ENCODE assay signal across 25 cellular contexts in the genomic region with DNA sequence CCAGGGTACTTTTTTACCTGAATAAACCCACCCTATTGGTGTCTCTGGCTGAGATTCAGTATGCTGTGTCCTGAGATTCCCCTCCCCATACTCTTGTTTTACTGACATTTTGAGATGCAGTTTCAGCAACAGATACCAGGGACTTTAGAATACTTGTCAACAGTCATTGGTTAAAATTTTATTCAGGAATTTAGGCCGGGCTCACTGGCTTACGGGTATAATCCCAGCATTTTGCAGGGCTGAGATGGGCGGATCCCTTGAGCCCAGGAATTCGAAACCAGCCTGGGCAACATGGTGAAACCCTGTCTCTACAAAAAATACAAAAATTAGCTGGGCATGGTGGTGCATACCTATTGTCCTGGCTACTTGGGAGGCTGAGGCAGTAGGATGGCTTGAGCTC.
DNase-seq lines count a peak whose midpoint lies in the region; ATAC-seq and TF ChIP-seq lines count a peak whose summit lies in the region.
"Had no signal": no experiment of that assay in that cellular context is flagged by ENCODE, and none has a peak within 500 bp of the region (broad histone marks: within the 10 kb centered on the region; RNA-seq: fewer than 3 reads in every experiment).

No MANE protein-coding gene starts in this region.

- 83 to 94% methylated on average over 4 of the region's 4 CpGs for WGBS in endodermal cell (ENCODE audit: insufficient coverage in 1 of 2, insufficient read length in 1 of 2), 2 experiments
- WGBS in thyroid gland, 2 donors, result 96% methylated on average over 4 of the region's 4 CpGs

- no peak for TF ChIP-seq CTCF in WTC11 (IDR thresholded peaks at IDR 0.05)
- no peak for TF ChIP-seq CTCF in endodermal cell (conservative IDR thresholded peaks at IDR 0.05)
- TF ChIP-seq CTCF in thyroid gland (IDR thresholded peaks at IDR 0.05), result no peak
- no peak for TF ChIP-seq CTCF in mucosa of descending colon (IDR thresholded peaks at IDR 0.05)

- H3K4me1 ChIP-seq in endodermal cell (ENCODE audit: control insufficient read depth, insufficient read depth, low read length) (no peaks in the 10 kb centered on the region), iPS-15b (ENCODE audit: control insufficient read depth, insufficient read depth, low read length) (no peaks in the 10 kb centered on the region), thyroid gland (no peaks in the 10 kb centered on the region), mucosa of descending colon (ENCODE audit: low read depth) (no peaks in the 10 kb centered on the region)
- H3K4me1 ChIP-seq: BE2C, BLaER1 had no signal

- H3K27ac ChIP-seq in endodermal cell (ENCODE audit: low read depth, low read length) (no peak overlapping the region), thyroid gland (no peak overlapping the region)
- H3K27ac ChIP-seq: BLaER1 had no signal

- ATAC-seq in WTC11 (peak; percentile 67), mucosa of descending colon (no peak)
- ATAC-seq: GM12878 had no signal

- H3K9me3 Mint-ChIP-seq in WTC11 (0 out of 2 replicates have a peak, but pooled peaks cover 4% of the 10 kb centered on the region), endodermal cell (no peaks in the 10 kb centered on the region)
- H3K9me3 Mint-ChIP-seq: CD8-positive, alpha-beta memory T cell had no signal

- H3K27me3 ChIP-seq in endodermal cell (ENCODE audit: control insufficient read depth, insufficient read depth, low read length, poor library complexity, severe bottlenecking) (no peaks in the 10 kb centered on the region), iPS-15b (ENCODE audit: control insufficient read depth, insufficient read depth, low read length) (no peaks in the 10 kb centered on the region), thyroid gland (no peaks in the 10 kb centered on the region)
- H3K27me3 ChIP-seq: BE2C, BLaER1 had no signal

- peaks cover 17% of the 10 kb centered on the region for H3K36me3 Mint-ChIP-seq in WTC11
- peaks cover 43% of the 10 kb centered on the region for H3K36me3 Mint-ChIP-seq in endodermal cell (ENCODE audit: low read depth)

- DNase-seq in WTC11 (ENCODE audit: low spot score), result peak; percentile 14
- DNase-seq in endodermal cell, result peak; percentile 43
- no peak for DNase-seq in thyroid gland
- DNase-seq in NCI-H2029 (lab: John Stamatoyannopoulos, UW), result no peak
- DNase-seq in mucosa of descending colon, result no peak
- no peak for DNase-seq in activated CD4-positive, alpha-beta T cell treated with anti-CD3 and anti-CD28 coated beads, Interleukin-2, amount 50 U/mL, for 48 hours
- DNase-seq: 8988T; ACHN; BE2C; C1 segment of cervical spinal cord; CD4-positive, alpha-beta memory T cell; CD4-positive, CD25-positive, alpha-beta regulatory T cell; CD8-positive, alpha-beta memory T cell; COR-L47; DMS 273 treated with DMSO at 0.1 percent for 48 hours; DMS153; DMS53; DMS79; DND-41; EL; GDM1 had no signal

- H3K27me3 Mint-ChIP-seq in WTC11 (ENCODE audit: low read depth), result no peaks in the 10 kb centered on the region
- no peaks in the 10 kb centered on the region for H3K27me3 Mint-ChIP-seq in endodermal cell (ENCODE audit: insufficient read depth)
- H3K27me3 Mint-ChIP-seq: CD4-positive, alpha-beta memory T cell; CD4-positive, CD25-positive, alpha-beta regulatory T cell; CD8-positive, alpha-beta memory T cell had no signal

- TF ChIP-seq POLR2A in thyroid gland (IDR thresholded peaks at IDR 0.05), result no peak

- no peak overlapping the region for H3K9ac ChIP-seq in endodermal cell (ENCODE audit: extremely low read depth, low read length, poor library complexity, severe bottlenecking)
- H3K9ac ChIP-seq in iPS-15b (ENCODE audit: low read depth, low read length), result peak overlapping the region; percentile 18
- H3K9ac ChIP-seq: BLaER1 had no signal

- H3K4me1 Mint-ChIP-seq in WTC11 (peaks cover 2% of the 10 kb centered on the region; the same call in 1 of the 2 replicates), endodermal cell (no peaks in the 10 kb centered on the region)
- H3K4me1 Mint-ChIP-seq: CD14-positive monocyte; CD4-positive, alpha-beta memory T cell; CD8-positive, alpha-beta memory T cell had no signal

- intact Hi-C loops in thyroid gland (cut with DNase I), result no loop called here
- intact Hi-C loops in mucosa of descending colon (cut with DNase I, micrococcal nuclease), result no loop called here

- H3K4me3 ChIP-seq in endodermal cell (ENCODE audit: low read length), result no peak overlapping the region
- H3K4me3 ChIP-seq in iPS-15b (ENCODE audit: low read depth, low read length), result no peak overlapping the region
- H3K4me3 ChIP-seq in thyroid gland (replicated peaks in 1 of 3), result no peak overlapping the region
- no peak overlapping the region for H3K4me3 ChIP-seq in mucosa of descending colon
- H3K4me3 ChIP-seq: BLaER1, GM12878 had no signal

- CTCF ChIA-PET in WTC11 (lab: Charles Lee), result no interaction called here

- H3K4me3 Mint-ChIP-seq in WTC11, result no peak overlapping the region
- no peak overlapping the region for H3K4me3 Mint-ChIP-seq in endodermal cell
- H3K4me3 Mint-ChIP-seq: CD14-positive monocyte; CD4-positive, alpha-beta memory T cell; CD4-positive, CD25-positive, alpha-beta regulatory T cell; CD8-positive, alpha-beta memory T cell had no signal

- POLR2A ChIA-PET in WTC11 (lab: Charles Lee), result interaction anchor here (0.7 kb wide), 1 partner anchor 583 kb away, joined by 7 read pairs; no protein-coding TSS in a partner anchor

- H3K27ac Mint-ChIP-seq in WTC11, result no peak overlapping the region
- no peak overlapping the region for H3K27ac Mint-ChIP-seq in endodermal cell
- H3K27ac Mint-ChIP-seq: CD14-positive monocyte; CD4-positive, alpha-beta memory T cell; CD4-positive, CD25-positive, alpha-beta regulatory T cell had no signal

- H3K36me3 ChIP-seq in endodermal cell (ENCODE audit: control insufficient read depth, insufficient read depth, low read length), result peaks cover 47% of the 10 kb centered on the region
- no peaks in the 10 kb centered on the region for H3K36me3 ChIP-seq in iPS-15b (ENCODE audit: control insufficient read depth, insufficient read depth, low read length)
- no peaks in the 10 kb centered on the region for H3K36me3 ChIP-seq in thyroid gland
- H3K36me3 ChIP-seq in mucosa of descending colon (ENCODE audit: low read depth), result no peaks in the 10 kb centered on the region

- no peaks in the 10 kb centered on the region for H3K9me3 ChIP-seq in endodermal cell (ENCODE audit: control insufficient read depth, low read length)
- no peaks in the 10 kb centered on the region for H3K9me3 ChIP-seq in iPS-15b (ENCODE audit: control insufficient read depth, insufficient read depth, low read length)
- no peaks in the 10 kb centered on the region for H3K9me3 ChIP-seq in thyroid gland
- no peaks in the 10 kb centered on the region for H3K9me3 ChIP-seq in mucosa of descending colon
- H3K9me3 ChIP-seq: BE2C, BLaER1 had no signal

TF ChIP-seq in WTC11, 78 proteins besides CTCF, POLR2A, EP300 and RAD21:
- TF ChIP-seq SMAD4 (CRISPR knock-in tag; IDR thresholded peaks at IDR 0.05) (no peak), TCF7 (CRISPR knock-in tag; IDR thresholded peaks at IDR 0.05; ENCODE audit: low read depth) (no peak), MYBL2 (CRISPR knock-in tag; IDR thresholded peaks at IDR 0.05) (no peak), ZNF219 (CRISPR knock-in tag; IDR thresholded peaks at IDR 0.05; ENCODE audit: borderline replicate concordance) (no peak), ZNF121 (CRISPR knock-in tag; IDR thresholded peaks at IDR 0.05) (no peak), TP53 (CRISPR knock-in tag; IDR thresholded peaks at IDR 0.05) (no peak), PRRX2 (CRISPR knock-in tag; IDR thresholded peaks at IDR 0.05) (no peak), ZNF423 (CRISPR knock-in tag; IDR thresholded peaks at IDR 0.05) (no peak), GTF2I (CRISPR knock-in tag; conservative IDR thresholded peaks at IDR 0.05) (no peak), ZNF671 (CRISPR knock-in tag; IDR thresholded peaks at IDR 0.05) (no peak), HMGA2 (CRISPR knock-in tag; IDR thresholded peaks at IDR 0.05) (no peak)
- TF ChIP-seq, protein P1, sequence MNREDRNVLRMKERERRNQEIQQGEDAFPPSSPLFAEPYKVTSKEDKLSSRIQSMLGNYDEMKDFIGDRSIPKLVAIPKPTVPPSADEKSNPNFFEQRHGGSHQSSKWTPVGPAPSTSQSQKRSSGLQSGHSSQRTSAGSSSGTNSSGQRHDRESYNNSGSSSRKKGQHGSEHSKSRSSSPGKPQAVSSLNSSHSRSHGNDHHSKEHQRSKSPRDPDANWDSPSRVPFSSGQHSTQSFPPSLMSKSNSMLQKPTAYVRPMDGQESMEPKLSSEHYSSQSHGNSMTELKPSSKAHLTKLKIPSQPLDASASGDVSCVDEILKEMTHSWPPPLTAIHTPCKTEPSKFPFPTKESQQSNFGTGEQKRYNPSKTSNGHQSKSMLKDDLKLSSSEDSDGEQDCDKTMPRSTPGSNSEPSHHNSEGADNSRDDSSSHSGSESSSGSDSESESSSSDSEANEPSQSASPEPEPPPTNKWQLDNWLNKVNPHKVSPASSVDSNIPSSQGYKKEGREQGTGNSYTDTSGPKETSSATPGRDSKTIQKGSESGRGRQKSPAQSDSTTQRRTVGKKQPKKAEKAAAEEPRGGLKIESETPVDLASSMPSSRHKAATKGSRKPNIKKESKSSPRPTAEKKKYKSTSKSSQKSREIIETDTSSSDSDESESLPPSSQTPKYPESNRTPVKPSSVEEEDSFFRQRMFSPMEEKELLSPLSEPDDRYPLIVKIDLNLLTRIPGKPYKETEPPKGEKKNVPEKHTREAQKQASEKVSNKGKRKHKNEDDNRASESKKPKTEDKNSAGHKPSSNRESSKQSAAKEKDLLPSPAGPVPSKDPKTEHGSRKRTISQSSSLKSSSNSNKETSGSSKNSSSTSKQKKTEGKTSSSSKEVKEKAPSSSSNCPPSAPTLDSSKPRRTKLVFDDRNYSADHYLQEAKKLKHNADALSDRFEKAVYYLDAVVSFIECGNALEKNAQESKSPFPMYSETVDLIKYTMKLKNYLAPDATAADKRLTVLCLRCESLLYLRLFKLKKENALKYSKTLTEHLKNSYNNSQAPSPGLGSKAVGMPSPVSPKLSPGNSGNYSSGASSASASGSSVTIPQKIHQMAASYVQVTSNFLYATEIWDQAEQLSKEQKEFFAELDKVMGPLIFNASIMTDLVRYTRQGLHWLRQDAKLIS (CRISPR knock-in tag; IDR thresholded peaks at IDR 0.05; ENCODE audit: borderline replicate concordance), result no peak
- TF ChIP-seq, protein P2, sequence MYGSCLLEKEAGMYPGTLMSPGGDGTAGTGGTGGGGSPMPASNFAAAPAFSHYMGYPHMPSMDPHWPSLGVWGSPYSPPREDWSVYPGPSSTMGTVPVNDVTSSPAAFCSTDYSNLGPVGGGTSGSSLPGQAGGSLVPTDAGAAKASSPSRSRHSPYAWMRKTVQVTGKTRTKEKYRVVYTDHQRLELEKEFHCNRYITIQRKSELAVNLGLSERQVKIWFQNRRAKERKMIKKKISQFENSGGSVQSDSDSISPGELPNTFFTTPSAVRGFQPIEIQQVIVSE (CRISPR knock-in tag; IDR thresholded peaks at IDR 0.05; ENCODE audit: borderline replicate concordance), result no peak
TF ChIP-seq in WTC11: peak in this region for 0.

Comparison
In these comparisons a context has a peak if more than half of its experiments do, and no peak if none do; other contexts are left out.
1. DNase-seq: peak in WTC11 (single experiment) and endodermal cell (single experiment); none in thyroid gland (0 of 2), NCI-H2029 (single experiment), mucosa of descending colon (0 of 3) and activated CD4-positive, alpha-beta T cell treated with anti-CD3 and anti-CD28 coated beads, Interleukin-2, amount 50 U/mL, for 48 hours (0 of 2).